In genomic region chr12:57868870-57869609, GRCh38 we compare ENCODE assay signal across 1 cellular context.
TF ChIP-seq lines count a peak whose summit lies in the region.

No MANE protein-coding gene starts in this region.

TF ChIP-seq in IMR-90, 13 proteins besides CTCF, POLR2A, EP300 and RAD21:
- TF ChIP-seq RCOR1 (IDR thresholded peaks at IDR 0.05; ENCODE audit: insufficient replicate concordance, low read length), result no peak
- no peak for TF ChIP-seq CEBPB (IDR thresholded peaks at IDR 0.05; ENCODE audit: low read depth, low read length)
